ENCODE assay signal across 1 cellular context in the genomic region with DNA sequence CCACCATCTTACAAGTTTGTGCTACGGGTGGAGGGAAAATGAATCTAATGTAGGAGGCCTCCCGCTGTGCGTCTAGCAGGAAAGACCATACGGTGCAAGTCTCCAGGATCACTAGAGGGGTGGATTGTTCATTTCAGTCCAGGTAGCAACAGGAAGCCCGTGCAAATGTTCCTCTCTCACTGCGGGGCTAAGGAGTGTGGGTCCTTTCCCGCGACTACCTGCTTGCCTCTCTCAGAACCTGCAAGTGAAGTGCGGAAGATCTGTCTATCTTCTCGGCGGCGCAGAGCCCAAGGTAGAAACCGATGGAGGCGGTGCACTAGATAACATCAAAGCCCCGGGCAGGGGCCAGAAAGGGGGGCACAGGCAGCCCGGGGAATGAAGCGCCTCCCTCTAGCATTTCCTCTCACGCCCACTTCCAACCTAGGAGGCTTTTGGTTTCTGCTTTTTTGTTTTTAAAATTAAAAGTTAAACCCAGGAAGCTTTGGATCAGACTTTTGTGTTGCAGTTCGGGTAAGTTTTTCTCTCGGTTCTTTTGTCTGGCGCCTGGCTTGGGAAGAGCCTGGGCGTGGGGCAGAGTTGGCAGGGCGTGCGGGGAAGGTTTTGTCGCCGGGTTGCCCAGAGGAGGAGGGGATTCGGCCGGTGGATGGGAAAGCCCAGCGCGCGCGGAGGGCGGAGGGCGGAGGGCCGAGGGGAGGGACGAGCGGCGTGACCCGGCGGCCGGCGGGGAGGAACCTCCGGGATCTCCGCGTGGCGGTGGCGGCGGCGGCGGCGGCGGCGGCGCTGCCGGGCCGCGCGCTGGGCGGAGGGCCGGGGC.
A peak's percentile ranks its signal among the peaks of the same experiment; 100 is the strongest.
TF ChIP-seq lines count a peak whose summit lies in the region.

No MANE protein-coding gene starts in this region.

TF ChIP-seq in HepG2, 621 proteins besides CTCF, POLR2A, EP300 and RAD21 (continued from another document and continues in another):
- TF ChIP-seq, protein P1, sequence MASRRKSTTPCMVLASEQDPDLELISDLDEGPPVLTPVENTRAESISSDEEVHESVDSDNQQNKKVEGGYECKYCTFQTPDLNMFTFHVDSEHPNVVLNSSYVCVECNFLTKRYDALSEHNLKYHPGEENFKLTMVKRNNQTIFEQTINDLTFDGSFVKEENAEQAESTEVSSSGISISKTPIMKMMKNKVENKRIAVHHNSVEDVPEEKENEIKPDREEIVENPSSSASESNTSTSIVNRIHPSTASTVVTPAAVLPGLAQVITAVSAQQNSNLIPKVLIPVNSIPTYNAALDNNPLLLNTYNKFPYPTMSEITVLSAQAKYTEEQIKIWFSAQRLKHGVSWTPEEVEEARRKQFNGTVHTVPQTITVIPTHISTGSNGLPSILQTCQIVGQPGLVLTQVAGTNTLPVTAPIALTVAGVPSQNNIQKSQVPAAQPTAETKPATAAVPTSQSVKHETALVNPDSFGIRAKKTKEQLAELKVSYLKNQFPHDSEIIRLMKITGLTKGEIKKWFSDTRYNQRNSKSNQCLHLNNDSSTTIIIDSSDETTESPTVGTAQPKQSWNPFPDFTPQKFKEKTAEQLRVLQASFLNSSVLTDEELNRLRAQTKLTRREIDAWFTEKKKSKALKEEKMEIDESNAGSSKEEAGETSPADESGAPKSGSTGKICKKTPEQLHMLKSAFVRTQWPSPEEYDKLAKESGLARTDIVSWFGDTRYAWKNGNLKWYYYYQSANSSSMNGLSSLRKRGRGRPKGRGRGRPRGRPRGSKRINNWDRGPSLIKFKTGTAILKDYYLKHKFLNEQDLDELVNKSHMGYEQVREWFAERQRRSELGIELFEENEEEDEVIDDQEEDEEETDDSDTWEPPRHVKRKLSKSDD (CRISPR knock-in tag; IDR thresholded peaks at IDR 0.05; ENCODE audit: low read depth): no peak
- TF ChIP-seq, protein P2, sequence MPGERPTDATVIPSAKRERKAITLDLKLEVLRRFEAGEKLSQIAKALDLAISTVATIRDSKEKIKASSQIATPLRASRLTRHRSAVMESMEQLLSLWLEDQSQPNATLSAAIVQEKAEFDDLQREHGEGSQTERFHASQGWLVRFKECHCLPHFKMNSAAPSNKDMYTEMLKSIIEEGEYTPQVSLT (CRISPR knock-in tag; IDR thresholded peaks at IDR 0.05; ENCODE audit: borderline replicate concordance, low read depth): no peak
- no peak for TF ChIP-seq MZF1 (CRISPR knock-in tag; IDR thresholded peaks at IDR 0.05; ENCODE audit: borderline replicate concordance)
- no peak for TF ChIP-seq ZNF383 (CRISPR knock-in tag; IDR thresholded peaks at IDR 0.05; ENCODE audit: borderline replicate concordance)
- TF ChIP-seq ZNF878 (CRISPR knock-in tag; IDR thresholded peaks at IDR 0.05): 0 out of 2 replicates have a peak, but pooled peaks have one; percentile 28
- no peak for TF ChIP-seq ISL2 (CRISPR knock-in tag; IDR thresholded peaks at IDR 0.05)
- peak; percentile 90 for TF ChIP-seq POLR2AphosphoS5 (IDR thresholded peaks at IDR 0.05; ENCODE audit: low read depth, low read length)
- no peak for TF ChIP-seq KMT2B (CRISPR knock-in tag; IDR thresholded peaks at IDR 0.05)
- TF ChIP-seq SIX4 (CRISPR knock-in tag; IDR thresholded peaks at IDR 0.05): no peak
- TF ChIP-seq, protein P3, sequence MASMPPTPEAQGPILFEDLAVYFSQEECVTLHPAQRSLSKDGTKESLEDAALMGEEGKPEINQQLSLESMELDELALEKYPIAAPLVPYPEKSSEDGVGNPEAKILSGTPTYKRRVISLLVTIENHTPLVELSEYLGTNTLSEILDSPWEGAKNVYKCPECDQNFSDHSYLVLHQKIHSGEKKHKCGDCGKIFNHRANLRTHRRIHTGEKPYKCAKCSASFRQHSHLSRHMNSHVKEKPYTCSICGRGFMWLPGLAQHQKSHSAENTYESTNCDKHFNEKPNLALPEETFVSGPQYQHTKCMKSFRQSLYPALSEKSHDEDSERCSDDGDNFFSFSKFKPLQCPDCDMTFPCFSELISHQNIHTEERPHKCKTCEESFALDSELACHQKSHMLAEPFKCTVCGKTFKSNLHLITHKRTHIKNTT (CRISPR knock-in tag; IDR thresholded peaks at IDR 0.05): no peak
- TF ChIP-seq, protein P4, sequence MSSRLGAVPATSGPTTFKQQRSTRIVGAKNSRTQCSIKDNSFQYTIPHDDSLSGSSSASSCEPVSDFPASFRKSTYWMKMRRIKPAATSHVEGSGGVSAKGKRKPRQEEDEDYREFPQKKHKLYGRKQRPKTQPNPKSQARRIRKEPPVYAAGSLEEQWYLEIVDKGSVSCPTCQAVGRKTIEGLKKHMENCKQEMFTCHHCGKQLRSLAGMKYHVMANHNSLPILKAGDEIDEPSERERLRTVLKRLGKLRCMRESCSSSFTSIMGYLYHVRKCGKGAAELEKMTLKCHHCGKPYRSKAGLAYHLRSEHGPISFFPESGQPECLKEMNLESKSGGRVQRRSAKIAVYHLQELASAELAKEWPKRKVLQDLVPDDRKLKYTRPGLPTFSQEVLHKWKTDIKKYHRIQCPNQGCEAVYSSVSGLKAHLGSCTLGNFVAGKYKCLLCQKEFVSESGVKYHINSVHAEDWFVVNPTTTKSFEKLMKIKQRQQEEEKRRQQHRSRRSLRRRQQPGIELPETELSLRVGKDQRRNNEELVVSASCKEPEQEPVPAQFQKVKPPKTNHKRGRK (CRISPR knock-in tag; IDR thresholded peaks at IDR 0.05): no peak
- peak; percentile 8 for TF ChIP-seq SKI (IDR thresholded peaks at IDR 0.05; ENCODE audit: partially characterized antibody)
- TF ChIP-seq, protein P5, sequence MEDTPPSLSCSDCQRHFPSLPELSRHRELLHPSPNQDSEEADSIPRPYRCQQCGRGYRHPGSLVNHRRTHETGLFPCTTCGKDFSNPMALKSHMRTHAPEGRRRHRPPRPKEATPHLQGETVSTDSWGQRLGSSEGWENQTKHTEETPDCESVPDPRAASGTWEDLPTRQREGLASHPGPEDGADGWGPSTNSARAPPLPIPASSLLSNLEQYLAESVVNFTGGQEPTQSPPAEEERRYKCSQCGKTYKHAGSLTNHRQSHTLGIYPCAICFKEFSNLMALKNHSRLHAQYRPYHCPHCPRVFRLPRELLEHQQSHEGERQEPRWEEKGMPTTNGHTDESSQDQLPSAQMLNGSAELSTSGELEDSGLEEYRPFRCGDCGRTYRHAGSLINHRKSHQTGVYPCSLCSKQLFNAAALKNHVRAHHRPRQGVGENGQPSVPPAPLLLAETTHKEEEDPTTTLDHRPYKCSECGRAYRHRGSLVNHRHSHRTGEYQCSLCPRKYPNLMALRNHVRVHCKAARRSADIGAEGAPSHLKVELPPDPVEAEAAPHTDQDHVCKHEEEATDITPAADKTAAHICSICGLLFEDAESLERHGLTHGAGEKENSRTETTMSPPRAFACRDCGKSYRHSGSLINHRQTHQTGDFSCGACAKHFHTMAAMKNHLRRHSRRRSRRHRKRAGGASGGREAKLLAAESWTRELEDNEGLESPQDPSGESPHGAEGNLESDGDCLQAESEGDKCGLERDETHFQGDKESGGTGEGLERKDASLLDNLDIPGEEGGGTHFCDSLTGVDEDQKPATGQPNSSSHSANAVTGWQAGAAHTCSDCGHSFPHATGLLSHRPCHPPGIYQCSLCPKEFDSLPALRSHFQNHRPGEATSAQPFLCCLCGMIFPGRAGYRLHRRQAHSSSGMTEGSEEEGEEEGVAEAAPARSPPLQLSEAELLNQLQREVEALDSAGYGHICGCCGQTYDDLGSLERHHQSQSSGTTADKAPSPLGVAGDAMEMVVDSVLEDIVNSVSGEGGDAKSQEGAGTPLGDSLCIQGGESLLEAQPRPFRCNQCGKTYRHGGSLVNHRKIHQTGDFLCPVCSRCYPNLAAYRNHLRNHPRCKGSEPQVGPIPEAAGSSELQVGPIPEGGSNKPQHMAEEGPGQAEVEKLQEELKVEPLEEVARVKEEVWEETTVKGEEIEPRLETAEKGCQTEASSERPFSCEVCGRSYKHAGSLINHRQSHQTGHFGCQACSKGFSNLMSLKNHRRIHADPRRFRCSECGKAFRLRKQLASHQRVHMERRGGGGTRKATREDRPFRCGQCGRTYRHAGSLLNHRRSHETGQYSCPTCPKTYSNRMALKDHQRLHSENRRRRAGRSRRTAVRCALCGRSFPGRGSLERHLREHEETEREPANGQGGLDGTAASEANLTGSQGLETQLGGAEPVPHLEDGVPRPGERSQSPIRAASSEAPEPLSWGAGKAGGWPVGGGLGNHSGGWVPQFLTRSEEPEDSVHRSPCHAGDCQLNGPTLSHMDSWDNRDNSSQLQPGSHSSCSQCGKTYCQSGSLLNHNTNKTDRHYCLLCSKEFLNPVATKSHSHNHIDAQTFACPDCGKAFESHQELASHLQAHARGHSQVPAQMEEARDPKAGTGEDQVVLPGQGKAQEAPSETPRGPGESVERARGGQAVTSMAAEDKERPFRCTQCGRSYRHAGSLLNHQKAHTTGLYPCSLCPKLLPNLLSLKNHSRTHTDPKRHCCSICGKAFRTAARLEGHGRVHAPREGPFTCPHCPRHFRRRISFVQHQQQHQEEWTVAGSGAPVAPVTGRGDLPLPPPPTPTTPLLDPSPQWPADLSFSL (CRISPR knock-in tag; IDR thresholded peaks at IDR 0.05): no peak
- TF ChIP-seq PHB2 (IDR thresholded peaks at IDR 0.05; ENCODE audit: partially characterized antibody): no peak
- TF ChIP-seq, protein P6, sequence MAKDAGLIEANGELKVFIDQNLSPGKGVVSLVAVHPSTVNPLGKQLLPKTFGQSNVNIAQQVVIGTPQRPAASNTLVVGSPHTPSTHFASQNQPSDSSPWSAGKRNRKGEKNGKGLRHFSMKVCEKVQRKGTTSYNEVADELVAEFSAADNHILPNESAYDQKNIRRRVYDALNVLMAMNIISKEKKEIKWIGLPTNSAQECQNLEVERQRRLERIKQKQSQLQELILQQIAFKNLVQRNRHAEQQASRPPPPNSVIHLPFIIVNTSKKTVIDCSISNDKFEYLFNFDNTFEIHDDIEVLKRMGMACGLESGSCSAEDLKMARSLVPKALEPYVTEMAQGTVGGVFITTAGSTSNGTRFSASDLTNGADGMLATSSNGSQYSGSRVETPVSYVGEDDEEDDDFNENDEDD (CRISPR knock-in tag; IDR thresholded peaks at IDR 0.05; ENCODE audit: borderline replicate concordance): peak; percentile 44; the same call in 1 of the 2 replicates
- no peak for TF ChIP-seq ZNF101 (CRISPR knock-in tag; IDR thresholded peaks at IDR 0.05; ENCODE audit: borderline replicate concordance, low read depth)
- no peak for TF ChIP-seq SMAD1 (CRISPR knock-in tag; IDR thresholded peaks at IDR 0.05; ENCODE audit: borderline replicate concordance, low read depth)
- no peak for TF ChIP-seq ZNF781 (CRISPR knock-in tag; IDR thresholded peaks at IDR 0.05; ENCODE audit: borderline replicate concordance, not compliant biosample characterization)
- TF ChIP-seq, protein P7, sequence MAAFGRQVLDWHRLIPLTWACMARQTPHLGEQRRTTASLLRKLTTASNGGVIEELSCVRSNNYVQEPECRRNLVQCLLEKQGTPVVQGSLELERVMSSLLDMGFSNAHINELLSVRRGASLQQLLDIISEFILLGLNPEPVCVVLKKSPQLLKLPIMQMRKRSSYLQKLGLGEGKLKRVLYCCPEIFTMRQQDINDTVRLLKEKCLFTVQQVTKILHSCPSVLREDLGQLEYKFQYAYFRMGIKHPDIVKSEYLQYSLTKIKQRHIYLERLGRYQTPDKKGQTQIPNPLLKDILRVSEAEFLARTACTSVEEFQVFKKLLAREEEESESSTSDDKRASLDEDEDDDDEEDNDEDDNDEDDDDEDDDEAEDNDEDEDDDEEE (CRISPR knock-in tag; IDR thresholded peaks at IDR 0.05): no peak
- TF ChIP-seq RFX3 (CRISPR knock-in tag; IDR thresholded peaks at IDR 0.05): 0 out of 2 replicates have a peak, but pooled peaks have one; percentile 13
- TF ChIP-seq ZNF274 (CRISPR knock-in tag; IDR thresholded peaks at IDR 0.05): peak; percentile 55; the same call in 1 of the 2 replicates
- TF ChIP-seq TP53 (CRISPR knock-in tag; conservative IDR thresholded peaks at IDR 0.05): no peak
- no peak for TF ChIP-seq ZNF747 (CRISPR knock-in tag; IDR thresholded peaks at IDR 0.05; ENCODE audit: borderline replicate concordance)
- TF ChIP-seq KDM5A (IDR thresholded peaks at IDR 0.05; ENCODE audit: borderline replicate concordance, low read length): peak; percentile 58; the same call in 1 of the 2 replicates
- TF ChIP-seq, protein P8, sequence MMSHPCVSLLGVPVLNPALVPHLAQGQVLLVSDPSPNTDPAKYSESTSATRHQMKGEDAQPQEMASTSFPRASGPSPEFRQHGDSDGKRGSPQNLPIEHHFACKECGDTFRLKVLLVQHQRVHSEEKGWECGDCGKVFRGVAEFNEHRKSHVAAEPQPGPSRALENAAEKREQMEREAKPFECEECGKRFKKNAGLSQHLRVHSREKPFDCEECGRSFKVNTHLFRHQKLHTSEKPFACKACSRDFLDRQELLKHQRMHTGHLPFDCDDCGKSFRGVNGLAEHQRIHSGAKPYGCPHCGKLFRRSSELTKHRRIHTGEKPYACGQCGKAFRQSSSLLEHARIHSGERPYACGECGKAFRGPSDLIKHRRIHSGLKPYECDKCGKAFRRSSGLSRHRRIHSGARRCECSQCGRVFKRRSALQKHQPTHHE (CRISPR knock-in tag; IDR thresholded peaks at IDR 0.05; ENCODE audit: borderline replicate concordance): peak; percentile 18
- TF ChIP-seq, protein P9, sequence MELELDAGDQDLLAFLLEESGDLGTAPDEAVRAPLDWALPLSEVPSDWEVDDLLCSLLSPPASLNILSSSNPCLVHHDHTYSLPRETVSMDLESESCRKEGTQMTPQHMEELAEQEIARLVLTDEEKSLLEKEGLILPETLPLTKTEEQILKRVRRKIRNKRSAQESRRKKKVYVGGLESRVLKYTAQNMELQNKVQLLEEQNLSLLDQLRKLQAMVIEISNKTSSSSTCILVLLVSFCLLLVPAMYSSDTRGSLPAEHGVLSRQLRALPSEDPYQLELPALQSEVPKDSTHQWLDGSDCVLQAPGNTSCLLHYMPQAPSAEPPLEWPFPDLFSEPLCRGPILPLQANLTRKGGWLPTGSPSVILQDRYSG (CRISPR knock-in tag; IDR thresholded peaks at IDR 0.05): no peak
- TF ChIP-seq ZNF160 (CRISPR knock-in tag; IDR thresholded peaks at IDR 0.05): no peak
- peak; percentile 46; the same call in 1 of the 2 replicates for TF ChIP-seq ZNF33B (CRISPR knock-in tag; IDR thresholded peaks at IDR 0.05)
- no peak for TF ChIP-seq FOXK2 (IDR thresholded peaks at IDR 0.05)
- TF ChIP-seq MATR3 (CRISPR knock-in tag; IDR thresholded peaks at IDR 0.05): no peak
- no peak for TF ChIP-seq HNF4G (IDR thresholded peaks at IDR 0.05; ENCODE audit: borderline replicate concordance, low read depth, low read length)
- TF ChIP-seq HNF4G (CRISPR knock-in tag; IDR thresholded peaks at IDR 0.05; ENCODE audit: borderline replicate concordance, low read depth): no peak
- TF ChIP-seq SP1 (IDR thresholded peaks at IDR 0.05): no peak
- peak; percentile 62 for TF ChIP-seq SP1 (CRISPR knock-in tag; IDR thresholded peaks at IDR 0.05)
- peak; percentile 54 for TF ChIP-seq TEAD3 (CRISPR knock-in tag; optimal IDR thresholded peaks at IDR 0.05; ENCODE audit: borderline replicate concordance)
- TF ChIP-seq ZNF614 (CRISPR knock-in tag; IDR thresholded peaks at IDR 0.05; ENCODE audit: borderline replicate concordance): peak; percentile 72; the same call in 1 of the 2 replicates
- no peak; the same call in 1 of the 2 replicates for TF ChIP-seq BHLHE40 (IDR thresholded peaks at IDR 0.05; ENCODE audit: low read length)
- TF ChIP-seq KDM6A (CRISPR knock-in tag; IDR thresholded peaks at IDR 0.05; ENCODE audit: low read depth): no peak
- TF ChIP-seq KDM4B (CRISPR knock-in tag; IDR thresholded peaks at IDR 0.05): no peak
- TF ChIP-seq ZNF746 (CRISPR knock-in tag; IDR thresholded peaks at IDR 0.05): peak; percentile 92
- no peak for TF ChIP-seq EHMT2 (IDR thresholded peaks at IDR 0.05; ENCODE audit: borderline replicate concordance, low read depth, low read length)
- TF ChIP-seq HMG20B (CRISPR knock-in tag; conservative IDR thresholded peaks at IDR 0.05): peak; percentile 77
- TF ChIP-seq ZNF792 (CRISPR knock-in tag; IDR thresholded peaks at IDR 0.05): peak; percentile 61; the same call in 1 of the 2 replicates
- TF ChIP-seq SP4 (CRISPR knock-in tag; IDR thresholded peaks at IDR 0.05): 0 out of 2 replicates have a peak, but pooled peaks have one; percentile 1
- TF ChIP-seq SRF (IDR thresholded peaks at IDR 0.05; ENCODE audit: low read depth, low read length): no peak
- TF ChIP-seq KLF16 (CRISPR knock-in tag; IDR thresholded peaks at IDR 0.05): peak in 1 of 2 experiments; percentile 67; a peak in 2 of 4 replicates
